Comparison of ENCODE assay signal across 11 cellular contexts in the genomic region with DNA sequence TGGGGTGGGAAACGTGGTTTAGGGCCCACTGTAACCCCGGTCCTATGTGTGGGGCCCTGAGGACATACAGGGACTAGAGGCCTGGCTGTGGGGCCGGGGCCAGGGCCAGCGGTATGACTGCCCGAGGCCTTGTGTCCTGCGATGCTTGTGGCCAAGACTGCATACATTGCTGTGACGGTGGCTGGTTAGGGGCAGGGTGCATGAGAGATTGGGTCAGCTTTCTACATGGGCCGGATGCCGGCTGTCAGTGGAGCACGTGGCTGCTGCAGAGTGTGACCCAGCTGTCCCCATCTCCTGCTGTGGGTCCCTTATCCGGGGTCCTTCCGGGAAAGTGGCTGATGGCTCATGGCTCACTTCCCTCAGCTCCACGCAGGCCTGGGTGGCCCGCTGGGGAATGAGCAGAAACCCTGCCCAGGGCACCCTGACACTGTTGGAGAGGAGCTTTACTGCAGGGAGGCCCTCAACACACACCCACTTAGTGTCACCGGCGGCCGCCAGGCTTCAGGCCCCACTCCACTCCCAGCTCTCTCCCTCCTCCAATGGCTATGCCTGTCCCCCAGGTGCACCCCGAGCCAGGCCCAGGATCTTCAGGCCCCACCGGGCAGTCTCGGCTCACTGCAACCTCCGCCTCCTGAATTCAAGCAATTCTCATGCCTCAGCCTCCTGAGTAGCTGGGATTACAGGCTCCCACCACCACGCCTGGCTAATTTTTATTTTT. TPM values are rescaled to one million over a fixed set of nuclear protein-coding genes. Genes with fewer than 3 reads are reported as not detected.
DNase-seq lines count a peak whose midpoint lies in the region; ATAC-seq lines count a peak whose summit lies in the region.
"Had no signal": no experiment of that assay in that cellular context is flagged by ENCODE, and none has a peak within 500 bp of the region (broad histone marks: within the 10 kb centered on the region; RNA-seq: fewer than 3 reads in every experiment).

No MANE protein-coding gene starts in this region.

- no CpG with 5 or more reads among the region's 22 CpGs for WGBS in mesendoderm (ENCODE audit: extremely low coverage, insufficient coverage, low lambda C conversion rate)

- H3K36me3 ChIP-seq in neuron (ENCODE audit: insufficient read depth, low read length) = no peaks in the 10 kb centered on the region
- no peaks in the 10 kb centered on the region for H3K36me3 ChIP-seq in mesendoderm (ENCODE audit: control insufficient read depth, insufficient read depth, low read length)
- H3K36me3 ChIP-seq: pancreas had no signal

- no peaks in the 10 kb centered on the region for H3K79me1 ChIP-seq in mesendoderm (ENCODE audit: low read length)

- no peak overlapping the region for H3K56ac ChIP-seq in mesendoderm (ENCODE audit: low read length)

- no peak overlapping the region for H3K4ac ChIP-seq in mesendoderm (ENCODE audit: low read depth, low read length)

- H3K9me3 Mint-ChIP-seq in IgD-negative memory B cell = no peaks in the 10 kb centered on the region
- H3K9me3 Mint-ChIP-seq in effector memory CD8-positive, alpha-beta T cell = no peaks in the 10 kb centered on the region

- H3K4me3 ChIP-seq in neuron (ENCODE audit: low read length) (peak overlapping the region; percentile 13), mesendoderm (ENCODE audit: low read length) (no peak overlapping the region)

- H2BK120ac ChIP-seq in mesendoderm (ENCODE audit: low read depth, low read length) = no peak overlapping the region

- peaks cover 0 to 3% (median 0%) of the 10 kb centered on the region in 3 donors for H3K4me1 Mint-ChIP-seq in IgD-negative memory B cell
- peaks cover 7% of the 10 kb centered on the region in 2 donors for H3K4me1 Mint-ChIP-seq in effector memory CD8-positive, alpha-beta T cell (ENCODE audit: low read depth in 2 of 2)

- peak overlapping the region in 1 of 3 donors; percentile 74 for H3K27ac Mint-ChIP-seq in IgD-negative memory B cell
- H3K27ac Mint-ChIP-seq in effector memory CD8-positive, alpha-beta T cell = no peak overlapping the region

- H3K27ac ChIP-seq in mesendoderm (ENCODE audit: low read depth, low read length) = no peak overlapping the region
- H3K27ac ChIP-seq: pancreas had no signal

- no peak overlapping the region for H2BK5ac ChIP-seq in mesendoderm (ENCODE audit: low read length)

- H3K36me3 Mint-ChIP-seq in IgD-negative memory B cell = no peaks in the 10 kb centered on the region
- H3K36me3 Mint-ChIP-seq in effector memory CD8-positive, alpha-beta T cell (ENCODE audit: insufficient read depth) = no peaks in the 10 kb centered on the region

- H2BK15ac ChIP-seq in mesendoderm (replicated peaks; ENCODE audit: low read depth) = no peak overlapping the region

- H3K4me1 ChIP-seq in neuron (ENCODE audit: insufficient read depth, low read length) = peaks cover 8% of the 10 kb centered on the region
- no peaks in the 10 kb centered on the region for H3K4me1 ChIP-seq in mesendoderm (ENCODE audit: control insufficient read depth, low read depth, low read length)

- H2AK5ac ChIP-seq in mesendoderm (ENCODE audit: low read length) = no peak overlapping the region

- H3K9me3 ChIP-seq in neuron (ENCODE audit: low read length) = no peaks in the 10 kb centered on the region
- H3K9me3 ChIP-seq: pancreas had no signal

- no peaks in the 10 kb centered on the region for H3K79me2 ChIP-seq in mesendoderm (ENCODE audit: control insufficient read depth, insufficient read depth, low read length)

- H3K27me3 Mint-ChIP-seq in IgD-negative memory B cell = peaks cover 32% of the 10 kb centered on the region
- H3K27me3 Mint-ChIP-seq in effector memory CD8-positive, alpha-beta T cell = peaks cover 6 to 34% of the 10 kb centered on the region in 2 donors

- no peak overlapping the region for H2AFZ ChIP-seq in neuron (ENCODE audit: low read depth, low read length)

- H3K23ac ChIP-seq in mesendoderm (ENCODE audit: low read length) = no peak overlapping the region

- H3K9ac ChIP-seq in mesendoderm (ENCODE audit: low read length) = no peak overlapping the region

- no peak for ATAC-seq in effector memory CD8-positive, alpha-beta T cell (replicated peaks)
- no peak for ATAC-seq in HG02759 (IDR thresholded peaks at IDR 0.05; ENCODE audit: unreplicated experiment)

- H3K27me3 ChIP-seq in neuron (ENCODE audit: insufficient read depth, low read length) = peaks cover 45% of the 10 kb centered on the region
- H3K27me3 ChIP-seq in mesendoderm (ENCODE audit: insufficient read depth, low read length, poor library complexity) = peaks cover 3% of the 10 kb centered on the region
- H3K27me3 ChIP-seq: pancreas had no signal

- DNase-seq in effector memory CD8-positive, alpha-beta T cell = no peak
- no peak for DNase-seq in NCI-H748 treated with DMSO at 0.1 percent for 48 hours (lab: John Stamatoyannopoulos, UW)
- no peak for DNase-seq in mesendoderm
- DNase-seq: DMS153; effector CD8-positive, alpha-beta T cell; NCI-H526 treated with DMSO at 0.1 percent for 48 hours; SW 1271 had no signal

- H3K18ac ChIP-seq in mesendoderm (ENCODE audit: low read length) = no peak overlapping the region

- no peak overlapping the region for H4K8ac ChIP-seq in mesendoderm (ENCODE audit: low read depth, low read length)

- no peak overlapping the region for H4K5ac ChIP-seq in mesendoderm (ENCODE audit: low read length)

- no peak overlapping the region for H3K4me2 ChIP-seq in mesendoderm (ENCODE audit: low read length)

- H3K4me3 Mint-ChIP-seq in IgD-negative memory B cell = peak overlapping the region in 3 of 4 donors; percentile 58 to 82 (median 76)
- peak overlapping the region; percentile 61 to 74 for H3K4me3 Mint-ChIP-seq in effector memory CD8-positive, alpha-beta T cell

RNA-seq across cellular contexts. Expression of a gene that starts 0.8 kb away (rescaled TPM):
- not detected for polyA plus RNA-seq in IgD-negative memory B cell
- 0.20 TPM for polyA plus RNA-seq in mesendoderm (2013, experiment 1 of 2)
- polyA plus RNA-seq in mesendoderm (2013, experiment 2 of 2) = 0.14 TPM

RNA-seq across cellular contexts. Expression of a gene that starts 3.9 kb away (rescaled TPM):
- not detected for polyA plus RNA-seq in IgD-negative memory B cell
- 0.45 TPM for polyA plus RNA-seq in mesendoderm (2013, experiment 1 of 2)
- polyA plus RNA-seq in mesendoderm (2013, experiment 2 of 2) = 0.42 TPM

RNA-seq across cellular contexts. Expression of a gene that starts 6.4 kb away (rescaled TPM):
- not detected for polyA plus RNA-seq in IgD-negative memory B cell
- polyA plus RNA-seq in mesendoderm (2013, experiment 1 of 2) = 0.24 TPM
- polyA plus RNA-seq in mesendoderm (2013, experiment 2 of 2) = 0.35 TPM

RNA-seq across cellular contexts. Expression of a gene that starts 41.9 kb away (rescaled TPM):
- 31.5 TPM for polyA plus RNA-seq in IgD-negative memory B cell
- polyA plus RNA-seq in mesendoderm (2013, experiment 1 of 2) = 61.5 TPM
- 60.6 TPM for polyA plus RNA-seq in mesendoderm (2013, experiment 2 of 2)

RNA-seq across cellular contexts. Expression of a gene that starts 47.3 kb away (rescaled TPM):
- polyA plus RNA-seq in IgD-negative memory B cell = 17.6 TPM
- polyA plus RNA-seq in mesendoderm (2013, experiment 1 of 2) = 103 TPM
- polyA plus RNA-seq in mesendoderm (2013, experiment 2 of 2) = 102 TPM
